Comparison of ENCODE assay signal across 1 cellular context in the genomic region with DNA sequence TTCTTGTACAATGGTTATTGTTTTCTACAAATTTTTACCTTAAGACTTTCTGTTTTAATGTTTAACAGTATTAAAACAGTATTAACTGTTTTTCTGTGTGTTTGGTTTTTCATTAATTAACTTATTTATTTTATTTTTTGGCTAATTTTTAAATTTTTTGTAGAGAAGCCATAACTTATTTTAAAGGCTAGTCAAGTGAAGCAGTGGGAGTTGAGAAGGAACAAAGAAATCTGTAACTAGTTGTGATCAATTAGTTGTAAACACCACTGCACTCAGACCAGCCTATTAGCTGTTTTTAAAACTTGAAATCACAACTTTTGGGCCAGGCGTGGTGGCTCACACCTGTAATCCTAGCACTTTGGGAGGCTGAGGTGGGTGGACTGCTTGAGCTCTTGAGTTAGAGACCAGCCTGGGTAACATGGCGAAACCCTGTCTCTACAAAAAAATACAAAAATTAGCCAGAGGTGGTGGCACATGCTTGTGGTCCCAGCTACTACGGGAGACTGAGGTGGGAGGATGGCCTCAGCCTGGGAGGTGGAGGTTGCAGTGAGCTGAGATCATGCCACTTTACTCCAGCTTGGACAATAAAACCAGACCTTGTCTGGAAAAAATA.
TF ChIP-seq lines count a peak whose summit lies in the region.

No MANE protein-coding gene starts in this region.

TF ChIP-seq in HepG2, 621 proteins besides CTCF, POLR2A, EP300 and RAD21 (continued from another document):
- TF ChIP-seq, protein P1, sequence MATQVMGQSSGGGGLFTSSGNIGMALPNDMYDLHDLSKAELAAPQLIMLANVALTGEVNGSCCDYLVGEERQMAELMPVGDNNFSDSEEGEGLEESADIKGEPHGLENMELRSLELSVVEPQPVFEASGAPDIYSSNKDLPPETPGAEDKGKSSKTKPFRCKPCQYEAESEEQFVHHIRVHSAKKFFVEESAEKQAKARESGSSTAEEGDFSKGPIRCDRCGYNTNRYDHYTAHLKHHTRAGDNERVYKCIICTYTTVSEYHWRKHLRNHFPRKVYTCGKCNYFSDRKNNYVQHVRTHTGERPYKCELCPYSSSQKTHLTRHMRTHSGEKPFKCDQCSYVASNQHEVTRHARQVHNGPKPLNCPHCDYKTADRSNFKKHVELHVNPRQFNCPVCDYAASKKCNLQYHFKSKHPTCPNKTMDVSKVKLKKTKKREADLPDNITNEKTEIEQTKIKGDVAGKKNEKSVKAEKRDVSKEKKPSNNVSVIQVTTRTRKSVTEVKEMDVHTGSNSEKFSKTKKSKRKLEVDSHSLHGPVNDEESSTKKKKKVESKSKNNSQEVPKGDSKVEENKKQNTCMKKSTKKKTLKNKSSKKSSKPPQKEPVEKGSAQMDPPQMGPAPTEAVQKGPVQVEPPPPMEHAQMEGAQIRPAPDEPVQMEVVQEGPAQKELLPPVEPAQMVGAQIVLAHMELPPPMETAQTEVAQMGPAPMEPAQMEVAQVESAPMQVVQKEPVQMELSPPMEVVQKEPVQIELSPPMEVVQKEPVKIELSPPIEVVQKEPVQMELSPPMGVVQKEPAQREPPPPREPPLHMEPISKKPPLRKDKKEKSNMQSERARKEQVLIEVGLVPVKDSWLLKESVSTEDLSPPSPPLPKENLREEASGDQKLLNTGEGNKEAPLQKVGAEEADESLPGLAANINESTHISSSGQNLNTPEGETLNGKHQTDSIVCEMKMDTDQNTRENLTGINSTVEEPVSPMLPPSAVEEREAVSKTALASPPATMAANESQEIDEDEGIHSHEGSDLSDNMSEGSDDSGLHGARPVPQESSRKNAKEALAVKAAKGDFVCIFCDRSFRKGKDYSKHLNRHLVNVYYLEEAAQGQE (IDR thresholded peaks at IDR 0.05; ENCODE audit: borderline replicate concordance in 1 of 2, low read depth in 1 of 2, low read length in 2 of 2) = peak in 1 of 2 experiments; percentile 21; a peak in 1 of 4 replicates
- TF ChIP-seq TAF15 (IDR thresholded peaks at IDR 0.05; ENCODE audit: low read depth, low read length, poor library complexity, severe bottlenecking) (no peak), ZNF75D (CRISPR knock-in tag; IDR thresholded peaks at IDR 0.05; ENCODE audit: borderline replicate concordance) (no peak), CHD4 (IDR thresholded peaks at IDR 0.05; ENCODE audit: borderline replicate concordance, low read length) (peak; percentile 97), RCOR2 (CRISPR knock-in tag; IDR thresholded peaks at IDR 0.05) (no peak), RFXAP (CRISPR knock-in tag; IDR thresholded peaks at IDR 0.05; ENCODE audit: borderline replicate concordance) (peak; percentile 2; the same call in 1 of the 2 replicates), ZNF207 (IDR thresholded peaks at IDR 0.05; ENCODE audit: borderline replicate concordance) (no peak), KLF6 (CRISPR knock-in tag; IDR thresholded peaks at IDR 0.05) (peak; percentile 1; the same call in 1 of the 2 replicates), NFKB2 (CRISPR knock-in tag; IDR thresholded peaks at IDR 0.05; ENCODE audit: borderline replicate concordance) (no peak), ZNF331 (CRISPR knock-in tag; IDR thresholded peaks at IDR 0.05) (peak; percentile 9; the same call in 1 of the 2 replicates), EEA1 (CRISPR knock-in tag; IDR thresholded peaks at IDR 0.05; ENCODE audit: borderline replicate concordance) (peak; percentile 63; the same call in 1 of the 2 replicates), EED (CRISPR knock-in tag; IDR thresholded peaks at IDR 0.05) (no peak), PHF8 (CRISPR knock-in tag; IDR thresholded peaks at IDR 0.05) (peak; percentile 19; the same call in 1 of the 2 replicates), FOXC1 (CRISPR knock-in tag; IDR thresholded peaks at IDR 0.05; ENCODE audit: borderline replicate concordance) (no peak), ZFP37 (CRISPR knock-in tag; IDR thresholded peaks at IDR 0.05; ENCODE audit: borderline replicate concordance) (0 out of 2 replicates have a peak, but pooled peaks have one; percentile 24), NRL (CRISPR knock-in tag; IDR thresholded peaks at IDR 0.05; ENCODE audit: borderline replicate concordance) (no peak), ZKSCAN5 (CRISPR knock-in tag; IDR thresholded peaks at IDR 0.05) (no peak), ZNF720 (CRISPR knock-in tag; IDR thresholded peaks at IDR 0.05) (no peak), ZNF777 (CRISPR knock-in tag; IDR thresholded peaks at IDR 0.05) (0 out of 2 replicates have a peak, but pooled peaks have one; percentile 39), ZNF782 (CRISPR knock-in tag; IDR thresholded peaks at IDR 0.05; ENCODE audit: borderline replicate concordance) (no peak), PHF5A (CRISPR knock-in tag; IDR thresholded peaks at IDR 0.05; ENCODE audit: low read depth, unreplicated experiment) (peak; percentile 28), SETDB1 (CRISPR knock-in tag; IDR thresholded peaks at IDR 0.05; ENCODE audit: borderline replicate concordance) (no peak), ARNT2 (CRISPR knock-in tag; IDR thresholded peaks at IDR 0.05; ENCODE audit: low read depth) (no peak; the same call in 1 of the 2 replicates)
- TF ChIP-seq, protein P2, sequence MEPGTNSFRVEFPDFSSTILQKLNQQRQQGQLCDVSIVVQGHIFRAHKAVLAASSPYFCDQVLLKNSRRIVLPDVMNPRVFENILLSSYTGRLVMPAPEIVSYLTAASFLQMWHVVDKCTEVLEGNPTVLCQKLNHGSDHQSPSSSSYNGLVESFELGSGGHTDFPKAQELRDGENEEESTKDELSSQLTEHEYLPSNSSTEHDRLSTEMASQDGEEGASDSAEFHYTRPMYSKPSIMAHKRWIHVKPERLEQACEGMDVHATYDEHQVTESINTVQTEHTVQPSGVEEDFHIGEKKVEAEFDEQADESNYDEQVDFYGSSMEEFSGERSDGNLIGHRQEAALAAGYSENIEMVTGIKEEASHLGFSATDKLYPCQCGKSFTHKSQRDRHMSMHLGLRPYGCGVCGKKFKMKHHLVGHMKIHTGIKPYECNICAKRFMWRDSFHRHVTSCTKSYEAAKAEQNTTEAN (CRISPR knock-in tag; conservative IDR thresholded peaks at IDR 0.05) = no peak; the same call in 1 of the 2 replicates
- TF ChIP-seq, protein P3, sequence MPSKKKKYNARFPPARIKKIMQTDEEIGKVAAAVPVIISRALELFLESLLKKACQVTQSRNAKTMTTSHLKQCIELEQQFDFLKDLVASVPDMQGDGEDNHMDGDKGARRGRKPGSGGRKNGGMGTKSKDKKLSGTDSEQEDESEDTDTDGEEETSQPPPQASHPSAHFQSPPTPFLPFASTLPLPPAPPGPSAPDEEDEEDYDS (CRISPR knock-in tag; IDR thresholded peaks at IDR 0.05) = no peak
- TF ChIP-seq, protein P4, sequence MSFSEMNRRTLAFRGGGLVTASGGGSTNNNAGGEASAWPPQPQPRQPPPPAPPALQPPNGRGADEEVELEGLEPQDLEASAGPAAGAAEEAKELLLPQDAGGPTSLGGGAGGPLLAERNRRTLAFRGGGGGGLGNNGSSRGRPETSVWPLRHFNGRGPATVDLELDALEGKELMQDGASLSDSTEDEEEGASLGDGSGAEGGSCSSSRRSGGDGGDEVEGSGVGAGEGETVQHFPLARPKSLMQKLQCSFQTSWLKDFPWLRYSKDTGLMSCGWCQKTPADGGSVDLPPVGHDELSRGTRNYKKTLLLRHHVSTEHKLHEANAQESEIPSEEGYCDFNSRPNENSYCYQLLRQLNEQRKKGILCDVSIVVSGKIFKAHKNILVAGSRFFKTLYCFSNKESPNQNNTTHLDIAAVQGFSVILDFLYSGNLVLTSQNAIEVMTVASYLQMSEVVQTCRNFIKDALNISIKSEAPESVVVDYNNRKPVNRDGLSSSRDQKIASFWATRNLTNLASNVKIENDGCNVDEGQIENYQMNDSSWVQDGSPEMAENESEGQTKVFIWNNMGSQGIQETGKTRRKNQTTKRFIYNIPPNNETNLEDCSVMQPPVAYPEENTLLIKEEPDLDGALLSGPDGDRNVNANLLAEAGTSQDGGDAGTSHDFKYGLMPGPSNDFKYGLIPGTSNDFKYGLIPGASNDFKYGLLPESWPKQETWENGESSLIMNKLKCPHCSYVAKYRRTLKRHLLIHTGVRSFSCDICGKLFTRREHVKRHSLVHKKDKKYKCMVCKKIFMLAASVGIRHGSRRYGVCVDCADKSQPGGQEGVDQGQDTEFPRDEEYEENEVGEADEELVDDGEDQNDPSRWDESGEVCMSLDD (CRISPR knock-in tag; IDR thresholded peaks at IDR 0.05; ENCODE audit: borderline replicate concordance) = 0 out of 2 replicates have a peak, but pooled peaks have one; percentile 39
- TF ChIP-seq, protein P5, sequence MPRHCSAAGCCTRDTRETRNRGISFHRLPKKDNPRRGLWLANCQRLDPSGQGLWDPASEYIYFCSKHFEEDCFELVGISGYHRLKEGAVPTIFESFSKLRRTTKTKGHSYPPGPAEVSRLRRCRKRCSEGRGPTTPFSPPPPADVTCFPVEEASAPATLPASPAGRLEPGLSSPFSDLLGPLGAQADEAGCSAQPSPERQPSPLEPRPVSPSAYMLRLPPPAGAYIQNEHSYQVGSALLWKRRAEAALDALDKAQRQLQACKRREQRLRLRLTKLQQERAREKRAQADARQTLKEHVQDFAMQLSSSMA (CRISPR knock-in tag; IDR thresholded peaks at IDR 0.05) = no peak
- TF ChIP-seq, protein P6, sequence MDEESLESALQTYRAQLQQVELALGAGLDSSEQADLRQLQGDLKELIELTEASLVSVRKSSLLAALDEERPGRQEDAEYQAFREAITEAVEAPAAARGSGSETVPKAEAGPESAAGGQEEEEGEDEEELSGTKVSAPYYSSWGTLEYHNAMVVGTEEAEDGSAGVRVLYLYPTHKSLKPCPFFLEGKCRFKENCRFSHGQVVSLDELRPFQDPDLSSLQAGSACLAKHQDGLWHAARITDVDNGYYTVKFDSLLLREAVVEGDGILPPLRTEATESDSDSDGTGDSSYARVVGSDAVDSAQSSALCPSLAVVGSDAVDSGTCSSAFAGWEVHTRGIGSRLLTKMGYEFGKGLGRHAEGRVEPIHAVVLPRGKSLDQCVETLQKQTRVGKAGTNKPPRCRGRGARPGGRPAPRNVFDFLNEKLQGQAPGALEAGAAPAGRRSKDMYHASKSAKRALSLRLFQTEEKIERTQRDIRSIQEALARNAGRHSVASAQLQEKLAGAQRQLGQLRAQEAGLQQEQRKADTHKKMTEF (CRISPR knock-in tag; IDR thresholded peaks at IDR 0.05) = peak; percentile 32; the same call in 1 of the 2 replicates
- TF ChIP-seq, protein P7, sequence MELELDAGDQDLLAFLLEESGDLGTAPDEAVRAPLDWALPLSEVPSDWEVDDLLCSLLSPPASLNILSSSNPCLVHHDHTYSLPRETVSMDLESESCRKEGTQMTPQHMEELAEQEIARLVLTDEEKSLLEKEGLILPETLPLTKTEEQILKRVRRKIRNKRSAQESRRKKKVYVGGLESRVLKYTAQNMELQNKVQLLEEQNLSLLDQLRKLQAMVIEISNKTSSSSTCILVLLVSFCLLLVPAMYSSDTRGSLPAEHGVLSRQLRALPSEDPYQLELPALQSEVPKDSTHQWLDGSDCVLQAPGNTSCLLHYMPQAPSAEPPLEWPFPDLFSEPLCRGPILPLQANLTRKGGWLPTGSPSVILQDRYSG (CRISPR knock-in tag; IDR thresholded peaks at IDR 0.05) = peak; percentile 80; the same call in 1 of the 2 replicates
